In the genomic region with DNA sequence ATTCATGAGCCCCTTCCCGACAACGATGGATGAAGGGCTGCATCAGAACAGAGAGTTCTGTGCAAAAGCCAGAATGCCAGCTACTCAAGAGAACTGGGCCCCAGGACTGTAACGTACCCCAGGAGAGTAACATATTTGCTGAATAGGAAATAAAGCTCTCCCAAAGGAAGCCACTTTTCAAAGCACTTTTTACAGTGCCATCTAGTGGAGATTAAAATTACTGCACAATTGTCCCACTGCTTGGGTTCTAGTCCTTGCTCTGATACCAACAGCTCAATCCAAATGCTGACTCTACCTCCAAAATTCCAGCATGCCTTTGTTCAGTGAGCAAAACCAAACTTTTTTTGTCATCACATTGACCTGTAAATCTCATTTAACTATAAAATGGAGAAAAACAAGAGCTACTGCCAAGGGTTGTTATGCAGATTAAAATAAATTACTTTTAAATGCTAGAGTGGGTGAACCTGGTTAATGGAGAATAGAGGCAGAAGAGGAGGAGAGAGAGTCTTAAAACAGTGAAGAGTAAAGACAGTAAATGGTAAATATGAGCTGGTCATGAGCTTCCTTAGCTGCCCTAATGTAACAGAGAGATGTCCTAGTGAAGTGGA, we compare ENCODE assay signal across 8 cellular contexts.
A peak's percentile ranks its signal among the peaks of the same experiment; 100 is the strongest.
DNase-seq lines count a peak whose midpoint lies in the region; ATAC-seq and TF ChIP-seq lines count a peak whose summit lies in the region.

No MANE protein-coding gene starts in this region.

- H3K27me3 ChIP-seq in foreskin keratinocyte (no peaks in the 10 kb centered on the region), spleen (replicated peaks in 1 of 7) (peaks cover 0 to 4% (median 0%) of the 10 kb centered on the region in 7 donors)

- H3K27ac Mint-ChIP-seq in activated CD8-positive, alpha-beta memory T cell treated with anti-CD3 and anti-CD28 coated beads, Interleukin-2, amount 10 ng/mL, durations not matched to agents 7 days and 5 days = no peak overlapping the region

- WGBS in spleen, 5 donors = 23 to 36% (median 31%) methylated on average over 3 of the region's 3 CpGs

- no peaks in the 10 kb centered on the region for H3K36me3 ChIP-seq in spleen

- no peak overlapping the region for H3K4me3 ChIP-seq in spleen

- no peaks in the 10 kb centered on the region for H3K9me3 Mint-ChIP-seq in activated CD8-positive, alpha-beta memory T cell treated with anti-CD3 and anti-CD28 coated beads, Interleukin-2, amount 10 ng/mL, durations not matched to agents 7 days and 5 days (ENCODE audit: low read depth)

- intact Hi-C loops in spleen (cut with DNase I; ENCODE audit: low total_unique reads) = no loop called here

- H3K4me1 ChIP-seq in foreskin keratinocyte (no peaks in the 10 kb centered on the region), spleen (no peaks in the 10 kb centered on the region)

- peak; percentile 69 for ATAC-seq in foreskin keratinocyte
- no peak for ATAC-seq in activated CD8-positive, alpha-beta memory T cell treated with anti-CD3 and anti-CD28 coated beads, Interleukin-2, amount 10 ng/mL, durations not matched to agents 7 days and 5 days

- H3K4me3 Mint-ChIP-seq in activated CD8-positive, alpha-beta memory T cell treated with anti-CD3 and anti-CD28 coated beads, Interleukin-2, amount 10 ng/mL, durations not matched to agents 7 days and 5 days = no peak overlapping the region

- no peak for TF ChIP-seq POLR2A in spleen (IDR thresholded peaks at IDR 0.05)

- H3K4me1 Mint-ChIP-seq in activated CD8-positive, alpha-beta memory T cell treated with anti-CD3 and anti-CD28 coated beads, Interleukin-2, amount 10 ng/mL, durations not matched to agents 7 days and 5 days = no peaks in the 10 kb centered on the region

- in situ Hi-C loops in SK-MEL-5 (cut with HindIII; ENCODE audit: low pct_unique_long_range_greater_than_20kb, low sequenced_read_pairs) = no loop called here

- TF ChIP-seq CTCF in foreskin keratinocyte (conservative IDR thresholded peaks at IDR 0.05) (peak; percentile 69), spleen (IDR thresholded peaks at IDR 0.05 in 8 of 11, conservative IDR thresholded peaks at IDR 0.05 in 3 of 11) (peak in 9 of 11 experiments; percentile 12 to 68 (median 58))

- H3K36me3 Mint-ChIP-seq in activated CD8-positive, alpha-beta memory T cell treated with anti-CD3 and anti-CD28 coated beads, Interleukin-2, amount 10 ng/mL, durations not matched to agents 7 days and 5 days = no peaks in the 10 kb centered on the region

- DNase-seq in DMS53 (lab: John Stamatoyannopoulos, UW) (peak; percentile 47), GM19240 (ENCODE audit: insufficient read length, low spot score) (peak; percentile 5), HS-27A (ENCODE audit: low read depth) (peak; percentile 54), SK-MEL-5 (ENCODE audit: low read depth, low spot score) (peak; percentile 75), foreskin keratinocyte (peak in 1 of 2 donors; percentile 14), spleen (no peak), GF-D8 (lab: John Stamatoyannopoulos, UW) (no peak)
- no peak for DNase-seq in activated CD8-positive, alpha-beta memory T cell treated with anti-CD3 and anti-CD28 coated beads, Interleukin-2, amount 10 ng/mL, durations not matched to agents 7 days and 5 days

- no peaks in the 10 kb centered on the region for H3K9me3 ChIP-seq in spleen

- peaks cover 3% of the 10 kb centered on the region for H3K27me3 Mint-ChIP-seq in activated CD8-positive, alpha-beta memory T cell treated with anti-CD3 and anti-CD28 coated beads, Interleukin-2, amount 10 ng/mL, durations not matched to agents 7 days and 5 days

- H3K27ac ChIP-seq in foreskin keratinocyte = no peak overlapping the region
- H3K27ac ChIP-seq in spleen = no peak overlapping the region

- CTCF ChIA-PET in activated CD8-positive, alpha-beta memory T cell treated with anti-CD3 and anti-CD28 coated beads, Interleukin-2, amount 10 ng/mL, durations not matched to agents 7 days and 5 days (lab: Charles Lee) = interaction anchor here (0.9 to 3.6 kb wide), 11 partner anchors 10 to 711 kb away, joined by 3 to 38 read pairs (median 4); no protein-coding TSS in a partner anchor

Comparison
In these comparisons a context has a peak if more than half of its experiments do, and no peak if none do; other contexts are left out.
1. DNase-seq: peak in DMS53 (single experiment), GM19240 (single experiment), HS-27A (single experiment) and SK-MEL-5 (single experiment); none in spleen (single experiment), activated CD8-positive, alpha-beta memory T cell treated with anti-CD3 and anti-CD28 coated beads, Interleukin-2, amount 10 ng/mL, durations not matched to agents 7 days and 5 days (single experiment) and GF-D8 (single experiment).